Comparison of ENCODE assay signal across 1 cellular context in the genomic region with DNA sequence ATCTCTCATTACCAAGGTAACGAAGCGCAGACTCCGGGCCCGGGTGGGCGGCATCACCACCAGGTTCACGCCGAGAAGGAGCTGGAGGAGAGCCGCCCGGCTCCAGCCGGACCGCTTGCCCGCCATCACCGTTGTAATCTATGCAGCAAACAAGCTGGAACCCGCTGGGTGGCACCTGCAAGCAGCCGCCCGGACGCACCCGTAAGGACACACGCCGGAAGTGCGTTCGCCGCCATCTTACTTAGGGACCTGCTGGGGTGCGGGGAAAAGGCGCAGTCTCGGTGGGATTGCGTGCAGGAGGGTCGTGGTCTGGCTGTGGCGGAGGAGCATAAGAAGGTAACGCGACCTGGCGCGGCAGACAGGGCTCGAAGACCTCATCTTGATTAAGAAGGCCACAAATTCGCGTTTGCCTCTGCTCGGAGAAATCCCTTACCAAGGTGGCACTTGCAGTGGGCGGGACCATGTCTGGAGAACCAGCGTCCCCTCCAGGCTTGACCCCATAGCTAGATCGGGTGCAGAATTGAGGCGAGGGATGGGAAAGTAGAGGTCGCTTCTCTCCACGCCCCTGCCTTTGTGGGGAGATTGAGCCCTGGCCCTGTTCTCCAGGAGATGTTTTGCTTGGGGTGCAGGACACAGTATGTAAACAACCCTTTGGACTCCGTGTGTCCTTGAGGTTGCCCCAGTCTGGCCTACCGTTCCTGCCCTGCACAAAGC.
TF ChIP-seq lines count a peak whose summit lies in the region.

A gene with protein sequence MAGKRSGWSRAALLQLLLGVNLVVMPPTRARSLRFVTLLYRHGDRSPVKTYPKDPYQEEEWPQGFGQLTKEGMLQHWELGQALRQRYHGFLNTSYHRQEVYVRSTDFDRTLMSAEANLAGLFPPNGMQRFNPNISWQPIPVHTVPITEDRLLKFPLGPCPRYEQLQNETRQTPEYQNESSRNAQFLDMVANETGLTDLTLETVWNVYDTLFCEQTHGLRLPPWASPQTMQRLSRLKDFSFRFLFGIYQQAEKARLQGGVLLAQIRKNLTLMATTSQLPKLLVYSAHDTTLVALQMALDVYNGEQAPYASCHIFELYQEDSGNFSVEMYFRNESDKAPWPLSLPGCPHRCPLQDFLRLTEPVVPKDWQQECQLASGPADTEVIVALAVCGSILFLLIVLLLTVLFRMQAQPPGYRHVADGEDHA (minus strand): TSS at position 151 of the 714 bp plus-strand sequence. CDS start 25 bp downstream, at position 126.

TF ChIP-seq in GM12878, 131 proteins besides CTCF, POLR2A, EP300 and RAD21 (continued from another document and continues in another):
- TF ChIP-seq PAX5 (IDR thresholded peaks at IDR 0.05; ENCODE audit: borderline replicate concordance, low read depth, low read length) (peak; percentile 27; the same call in 1 of the 2 replicates), SIN3A (IDR thresholded peaks at IDR 0.05; ENCODE audit: low read depth, low read length) (peak; percentile 75), GATAD2B (conservative IDR thresholded peaks at IDR 0.05; ENCODE audit: low read depth) (no peak; the same call in 1 of the 2 replicates), RCOR1 (conservative IDR thresholded peaks at IDR 0.05; ENCODE audit: low read depth, low read length) (no peak; the same call in 1 of the 2 replicates), NBN (IDR thresholded peaks at IDR 0.05) (peak; percentile 95), SUZ12 (IDR thresholded peaks at IDR 0.05; ENCODE audit: unreplicated experiment) (no peak), NFXL1 (IDR thresholded peaks at IDR 0.05; ENCODE audit: borderline replicate concordance) (no peak), ESRRA (IDR thresholded peaks at IDR 0.05; ENCODE audit: low read length) (no peak), YBX1 (IDR thresholded peaks at IDR 0.05) (no peak), KLF5 (IDR thresholded peaks at IDR 0.05; ENCODE audit: partially characterized antibody) (peak; percentile 63), GABPA (IDR thresholded peaks at IDR 0.05; ENCODE audit: low read depth) (peak; percentile 100), RFX5 (IDR thresholded peaks at IDR 0.05; ENCODE audit: low read depth, low read length) (peak; percentile 46; the same call in 1 of the 2 replicates), BACH1 (IDR thresholded peaks at IDR 0.05; ENCODE audit: borderline replicate concordance) (peak; percentile 65; the same call in 1 of the 2 replicates), HCFC1 (IDR thresholded peaks at IDR 0.05; ENCODE audit: low read length) (peak; percentile 95), ZNF207 (IDR thresholded peaks at IDR 0.05; ENCODE audit: borderline replicate concordance) (peak; percentile 99), SIX5 (IDR thresholded peaks at IDR 0.05; ENCODE audit: low read depth, low read length, severe bottlenecking) (peak; percentile 95), SPI1 (IDR thresholded peaks at IDR 0.05; ENCODE audit: borderline replicate concordance, insufficient read depth, low read depth, low read length) (no peak), MEF2A (IDR thresholded peaks at IDR 0.05; ENCODE audit: insufficient read depth, low read depth, low read length) (peak; percentile 62; the same call in 1 of the 2 replicates), WRNIP1 (IDR thresholded peaks at IDR 0.05; ENCODE audit: borderline replicate concordance, low read depth, low read length) (peak; percentile 87; the same call in 1 of the 2 replicates), POLR2AphosphoS5 (IDR thresholded peaks at IDR 0.05; ENCODE audit: low read length) (peak; percentile 93), TBL1XR1 (IDR thresholded peaks at IDR 0.05; ENCODE audit: low read depth, low read length) (0 out of 2 replicates have a peak, but pooled peaks have one; percentile 30), EED (IDR thresholded peaks at IDR 0.05; ENCODE audit: low read depth) (peak; percentile 54), CBX3 (IDR thresholded peaks at IDR 0.05; ENCODE audit: borderline replicate concordance, low read depth) (no peak), JUND (IDR thresholded peaks at IDR 0.05; ENCODE audit: low read depth, low read length) (no peak), SUPT20H (IDR thresholded peaks at IDR 0.05; ENCODE audit: borderline replicate concordance, control insufficient read depth, low read depth, low read length) (no peak), ZSCAN29 (IDR thresholded peaks at IDR 0.05) (peak; percentile 72; the same call in 1 of the 2 replicates), KAT2A (conservative IDR thresholded peaks at IDR 0.05; ENCODE audit: control insufficient read depth, low read depth, low read length) (no peak), NR2C2 (IDR thresholded peaks at IDR 0.05; ENCODE audit: borderline replicate concordance, control insufficient read depth, insufficient read length, low read depth) (no peak), SMC3 (IDR thresholded peaks at IDR 0.05; ENCODE audit: borderline replicate concordance, low read length) (peak; percentile 43; the same call in 1 of the 2 replicates), SRF (IDR thresholded peaks at IDR 0.05; ENCODE audit: low read depth in 2 of 2, low read length in 2 of 2) (peak; percentile 41 to 93; a peak in 3 of 4 replicates), SMARCA5 (IDR thresholded peaks at IDR 0.05) (peak; percentile 90), ZNF24 (IDR thresholded peaks at IDR 0.05) (peak; percentile 55; the same call in 1 of the 2 replicates), SMAD5 (IDR thresholded peaks at IDR 0.05; ENCODE audit: low read depth) (peak; percentile 70), MXI1 (IDR thresholded peaks at IDR 0.05; ENCODE audit: low read depth, low read length) (peak; percentile 90)
- TF ChIP-seq, protein P1, sequence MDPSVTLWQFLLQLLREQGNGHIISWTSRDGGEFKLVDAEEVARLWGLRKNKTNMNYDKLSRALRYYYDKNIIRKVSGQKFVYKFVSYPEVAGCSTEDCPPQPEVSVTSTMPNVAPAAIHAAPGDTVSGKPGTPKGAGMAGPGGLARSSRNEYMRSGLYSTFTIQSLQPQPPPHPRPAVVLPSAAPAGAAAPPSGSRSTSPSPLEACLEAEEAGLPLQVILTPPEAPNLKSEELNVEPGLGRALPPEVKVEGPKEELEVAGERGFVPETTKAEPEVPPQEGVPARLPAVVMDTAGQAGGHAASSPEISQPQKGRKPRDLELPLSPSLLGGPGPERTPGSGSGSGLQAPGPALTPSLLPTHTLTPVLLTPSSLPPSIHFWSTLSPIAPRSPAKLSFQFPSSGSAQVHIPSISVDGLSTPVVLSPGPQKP (IDR thresholded peaks at IDR 0.05; ENCODE audit: low read depth, low read length), result no peak
- TF ChIP-seq, protein P2, sequence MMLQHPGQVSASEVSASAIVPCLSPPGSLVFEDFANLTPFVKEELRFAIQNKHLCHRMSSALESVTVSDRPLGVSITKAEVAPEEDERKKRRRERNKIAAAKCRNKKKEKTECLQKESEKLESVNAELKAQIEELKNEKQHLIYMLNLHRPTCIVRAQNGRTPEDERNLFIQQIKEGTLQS (IDR thresholded peaks at IDR 0.05; ENCODE audit: borderline replicate concordance, extremely low read depth, low read depth, low read length), result no peak
- TF ChIP-seq, protein P3, sequence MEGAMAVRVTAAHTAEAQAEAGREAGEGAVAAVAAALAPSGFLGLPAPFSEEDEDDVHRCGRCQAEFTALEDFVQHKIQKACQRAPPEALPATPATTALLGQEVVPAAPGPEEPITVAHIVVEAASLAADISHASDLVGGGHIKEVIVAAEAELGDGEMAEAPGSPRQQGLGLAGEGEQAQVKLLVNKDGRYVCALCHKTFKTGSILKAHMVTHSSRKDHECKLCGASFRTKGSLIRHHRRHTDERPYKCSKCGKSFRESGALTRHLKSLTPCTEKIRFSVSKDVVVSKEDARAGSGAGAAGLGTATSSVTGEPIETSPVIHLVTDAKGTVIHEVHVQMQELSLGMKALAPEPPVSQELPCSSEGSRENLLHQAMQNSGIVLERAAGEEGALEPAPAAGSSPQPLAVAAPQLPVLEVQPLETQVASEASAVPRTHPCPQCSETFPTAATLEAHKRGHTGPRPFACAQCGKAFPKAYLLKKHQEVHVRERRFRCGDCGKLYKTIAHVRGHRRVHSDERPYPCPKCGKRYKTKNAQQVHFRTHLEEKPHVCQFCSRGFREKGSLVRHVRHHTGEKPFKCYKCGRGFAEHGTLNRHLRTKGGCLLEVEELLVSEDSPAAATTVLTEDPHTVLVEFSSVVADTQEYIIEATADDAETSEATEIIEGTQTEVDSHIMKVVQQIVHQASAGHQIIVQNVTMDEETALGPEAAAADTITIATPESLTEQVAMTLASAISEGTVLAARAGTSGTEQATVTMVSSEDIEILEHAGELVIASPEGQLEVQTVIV (IDR thresholded peaks at IDR 0.05; ENCODE audit: borderline replicate concordance, partially characterized antibody), result peak; percentile 53
- TF ChIP-seq, protein P4, sequence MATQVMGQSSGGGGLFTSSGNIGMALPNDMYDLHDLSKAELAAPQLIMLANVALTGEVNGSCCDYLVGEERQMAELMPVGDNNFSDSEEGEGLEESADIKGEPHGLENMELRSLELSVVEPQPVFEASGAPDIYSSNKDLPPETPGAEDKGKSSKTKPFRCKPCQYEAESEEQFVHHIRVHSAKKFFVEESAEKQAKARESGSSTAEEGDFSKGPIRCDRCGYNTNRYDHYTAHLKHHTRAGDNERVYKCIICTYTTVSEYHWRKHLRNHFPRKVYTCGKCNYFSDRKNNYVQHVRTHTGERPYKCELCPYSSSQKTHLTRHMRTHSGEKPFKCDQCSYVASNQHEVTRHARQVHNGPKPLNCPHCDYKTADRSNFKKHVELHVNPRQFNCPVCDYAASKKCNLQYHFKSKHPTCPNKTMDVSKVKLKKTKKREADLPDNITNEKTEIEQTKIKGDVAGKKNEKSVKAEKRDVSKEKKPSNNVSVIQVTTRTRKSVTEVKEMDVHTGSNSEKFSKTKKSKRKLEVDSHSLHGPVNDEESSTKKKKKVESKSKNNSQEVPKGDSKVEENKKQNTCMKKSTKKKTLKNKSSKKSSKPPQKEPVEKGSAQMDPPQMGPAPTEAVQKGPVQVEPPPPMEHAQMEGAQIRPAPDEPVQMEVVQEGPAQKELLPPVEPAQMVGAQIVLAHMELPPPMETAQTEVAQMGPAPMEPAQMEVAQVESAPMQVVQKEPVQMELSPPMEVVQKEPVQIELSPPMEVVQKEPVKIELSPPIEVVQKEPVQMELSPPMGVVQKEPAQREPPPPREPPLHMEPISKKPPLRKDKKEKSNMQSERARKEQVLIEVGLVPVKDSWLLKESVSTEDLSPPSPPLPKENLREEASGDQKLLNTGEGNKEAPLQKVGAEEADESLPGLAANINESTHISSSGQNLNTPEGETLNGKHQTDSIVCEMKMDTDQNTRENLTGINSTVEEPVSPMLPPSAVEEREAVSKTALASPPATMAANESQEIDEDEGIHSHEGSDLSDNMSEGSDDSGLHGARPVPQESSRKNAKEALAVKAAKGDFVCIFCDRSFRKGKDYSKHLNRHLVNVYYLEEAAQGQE (IDR thresholded peaks at IDR 0.05; ENCODE audit: low read depth, low read length), result 0 out of 2 replicates have a peak, but pooled peaks have one; percentile 32
- TF ChIP-seq, protein P5, sequence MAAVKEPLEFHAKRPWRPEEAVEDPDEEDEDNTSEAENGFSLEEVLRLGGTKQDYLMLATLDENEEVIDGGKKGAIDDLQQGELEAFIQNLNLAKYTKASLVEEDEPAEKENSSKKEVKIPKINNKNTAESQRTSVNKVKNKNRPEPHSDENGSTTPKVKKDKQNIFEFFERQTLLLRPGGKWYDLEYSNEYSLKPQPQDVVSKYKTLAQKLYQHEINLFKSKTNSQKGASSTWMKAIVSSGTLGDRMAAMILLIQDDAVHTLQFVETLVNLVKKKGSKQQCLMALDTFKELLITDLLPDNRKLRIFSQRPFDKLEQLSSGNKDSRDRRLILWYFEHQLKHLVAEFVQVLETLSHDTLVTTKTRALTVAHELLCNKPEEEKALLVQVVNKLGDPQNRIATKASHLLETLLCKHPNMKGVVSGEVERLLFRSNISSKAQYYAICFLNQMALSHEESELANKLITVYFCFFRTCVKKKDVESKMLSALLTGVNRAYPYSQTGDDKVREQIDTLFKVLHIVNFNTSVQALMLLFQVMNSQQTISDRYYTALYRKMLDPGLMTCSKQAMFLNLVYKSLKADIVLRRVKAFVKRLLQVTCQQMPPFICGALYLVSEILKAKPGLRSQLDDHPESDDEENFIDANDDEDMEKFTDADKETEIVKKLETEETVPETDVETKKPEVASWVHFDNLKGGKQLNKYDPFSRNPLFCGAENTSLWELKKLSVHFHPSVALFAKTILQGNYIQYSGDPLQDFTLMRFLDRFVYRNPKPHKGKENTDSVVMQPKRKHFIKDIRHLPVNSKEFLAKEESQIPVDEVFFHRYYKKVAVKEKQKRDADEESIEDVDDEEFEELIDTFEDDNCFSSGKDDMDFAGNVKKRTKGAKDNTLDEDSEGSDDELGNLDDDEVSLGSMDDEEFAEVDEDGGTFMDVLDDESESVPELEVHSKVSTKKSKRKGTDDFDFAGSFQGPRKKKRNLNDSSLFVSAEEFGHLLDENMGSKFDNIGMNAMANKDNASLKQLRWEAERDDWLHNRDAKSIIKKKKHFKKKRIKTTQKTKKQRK (IDR thresholded peaks at IDR 0.05; ENCODE audit: low read depth, low read length), result no peak
- TF ChIP-seq, protein P6, sequence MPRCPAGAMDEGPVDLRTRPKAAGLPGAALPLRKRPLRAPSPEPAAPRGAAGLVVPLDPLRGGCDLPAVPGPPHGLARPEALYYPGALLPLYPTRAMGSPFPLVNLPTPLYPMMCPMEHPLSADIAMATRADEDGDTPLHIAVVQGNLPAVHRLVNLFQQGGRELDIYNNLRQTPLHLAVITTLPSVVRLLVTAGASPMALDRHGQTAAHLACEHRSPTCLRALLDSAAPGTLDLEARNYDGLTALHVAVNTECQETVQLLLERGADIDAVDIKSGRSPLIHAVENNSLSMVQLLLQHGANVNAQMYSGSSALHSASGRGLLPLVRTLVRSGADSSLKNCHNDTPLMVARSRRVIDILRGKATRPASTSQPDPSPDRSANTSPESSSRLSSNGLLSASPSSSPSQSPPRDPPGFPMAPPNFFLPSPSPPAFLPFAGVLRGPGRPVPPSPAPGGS (IDR thresholded peaks at IDR 0.05; ENCODE audit: borderline replicate concordance, insufficient read depth, low read depth, low read length, poor library complexity, severe bottlenecking), result peak; percentile 62
- TF ChIP-seq, protein P7, sequence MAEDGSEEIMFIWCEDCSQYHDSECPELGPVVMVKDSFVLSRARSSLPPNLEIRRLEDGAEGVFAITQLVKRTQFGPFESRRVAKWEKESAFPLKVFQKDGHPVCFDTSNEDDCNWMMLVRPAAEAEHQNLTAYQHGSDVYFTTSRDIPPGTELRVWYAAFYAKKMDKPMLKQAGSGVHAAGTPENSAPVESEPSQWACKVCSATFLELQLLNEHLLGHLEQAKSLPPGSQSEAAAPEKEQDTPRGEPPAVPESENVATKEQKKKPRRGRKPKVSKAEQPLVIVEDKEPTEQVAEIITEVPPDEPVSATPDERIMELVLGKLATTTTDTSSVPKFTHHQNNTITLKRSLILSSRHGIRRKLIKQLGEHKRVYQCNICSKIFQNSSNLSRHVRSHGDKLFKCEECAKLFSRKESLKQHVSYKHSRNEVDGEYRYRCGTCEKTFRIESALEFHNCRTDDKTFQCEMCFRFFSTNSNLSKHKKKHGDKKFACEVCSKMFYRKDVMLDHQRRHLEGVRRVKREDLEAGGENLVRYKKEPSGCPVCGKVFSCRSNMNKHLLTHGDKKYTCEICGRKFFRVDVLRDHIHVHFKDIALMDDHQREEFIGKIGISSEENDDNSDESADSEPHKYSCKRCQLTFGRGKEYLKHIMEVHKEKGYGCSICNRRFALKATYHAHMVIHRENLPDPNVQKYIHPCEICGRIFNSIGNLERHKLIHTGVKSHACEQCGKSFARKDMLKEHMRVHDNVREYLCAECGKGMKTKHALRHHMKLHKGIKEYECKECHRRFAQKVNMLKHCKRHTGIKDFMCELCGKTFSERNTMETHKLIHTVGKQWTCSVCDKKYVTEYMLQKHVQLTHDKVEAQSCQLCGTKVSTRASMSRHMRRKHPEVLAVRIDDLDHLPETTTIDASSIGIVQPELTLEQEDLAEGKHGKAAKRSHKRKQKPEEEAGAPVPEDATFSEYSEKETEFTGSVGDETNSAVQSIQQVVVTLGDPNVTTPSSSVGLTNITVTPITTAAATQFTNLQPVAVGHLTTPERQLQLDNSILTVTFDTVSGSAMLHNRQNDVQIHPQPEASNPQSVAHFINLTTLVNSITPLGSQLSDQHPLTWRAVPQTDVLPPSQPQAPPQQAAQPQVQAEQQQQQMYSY (CRISPR knock-in tag; IDR thresholded peaks at IDR 0.05), result no peak
